11 cellular contexts compared by ENCODE assay signal in the genomic region with DNA sequence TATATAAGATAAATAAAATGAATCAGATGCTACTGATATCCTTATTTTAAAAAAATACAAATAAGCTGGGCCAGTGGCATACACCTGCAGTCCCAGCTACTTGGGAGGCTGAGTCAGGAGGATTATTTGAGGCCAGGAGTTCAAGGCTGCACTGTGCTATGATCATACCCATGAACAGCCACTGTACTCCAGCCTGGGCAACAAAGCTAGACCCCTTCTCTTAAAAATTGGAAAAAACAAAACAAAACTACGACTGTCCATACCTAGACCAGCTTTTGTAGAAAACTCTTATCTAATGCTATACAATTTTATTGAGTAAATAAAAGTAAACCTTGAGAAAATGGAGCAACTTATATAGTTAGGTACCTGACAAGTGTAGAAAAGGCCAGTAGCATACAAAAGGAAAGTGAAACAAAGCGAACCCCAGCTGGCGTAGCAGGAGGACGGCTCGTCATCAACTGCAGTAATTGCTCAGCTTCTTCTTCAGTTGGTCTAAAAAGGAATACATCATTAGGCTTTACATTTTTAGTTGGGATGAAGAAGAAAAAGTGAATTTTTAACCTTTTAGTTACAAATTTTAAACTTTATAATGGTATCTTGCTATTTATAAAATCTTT. TPM values are rescaled to one million over a fixed set of nuclear protein-coding genes. Genes with fewer than 3 reads are reported as not detected.
A peak's percentile ranks its signal among the peaks of the same experiment; 100 is the strongest.
DNase-seq lines count a peak whose midpoint lies in the region; ATAC-seq and TF ChIP-seq lines count a peak whose summit lies in the region.
"Had no signal": no experiment of that assay in that cellular context is flagged by ENCODE, and none has a peak within 500 bp of the region (broad histone marks: within the 10 kb centered on the region; RNA-seq: fewer than 3 reads in every experiment).

No MANE protein-coding gene starts in this region.

- TF ChIP-seq CTCF in spleen (IDR thresholded peaks at IDR 0.05 in 8 of 11, conservative IDR thresholded peaks at IDR 0.05 in 3 of 11), result no peak

- intact Hi-C loops in spleen (cut with DNase I; ENCODE audit: low total_unique reads), result no loop called here

- H3K27ac ChIP-seq in spleen, result peak overlapping the region in 7 of 8 donors; percentile 2 to 71 (median 61)
- no peak overlapping the region for H3K27ac ChIP-seq in SJCRH30
- H3K27ac ChIP-seq: colonic mucosa, neutrophil, VCaP had no signal

- peak in 4 of 5 experiments; percentile 8 to 87 (median 23) for DNase-seq in T-helper 2 cell
- no peak for DNase-seq in spleen
- DNase-seq in NCI-H1930 (lab: John Stamatoyannopoulos, UW), result no peak
- DNase-seq in SJCRH30, result no peak
- no peak for DNase-seq in LoVo (ENCODE audit: low spot score)
- no peak for DNase-seq in Ammon's horn (ENCODE audit: low spot score)
- DNase-seq: colonic mucosa had no signal

- no peaks in the 10 kb centered on the region for H3K27me3 ChIP-seq in spleen (replicated peaks in 1 of 7)
- H3K27me3 ChIP-seq in SJCRH30, result no peaks in the 10 kb centered on the region
- H3K27me3 ChIP-seq: colonic mucosa, neutrophil had no signal

- H3K9me3 ChIP-seq in spleen, result no peaks in the 10 kb centered on the region
- no peaks in the 10 kb centered on the region for H3K9me3 ChIP-seq in SJCRH30 (replicated peaks)
- H3K9me3 ChIP-seq: colonic mucosa, neutrophil had no signal

- H3K4me3 ChIP-seq in spleen (peak overlapping the region in 2 of 8 donors; percentile 11 to 50), SJCRH30 (no peak overlapping the region)
- H3K4me3 ChIP-seq: colonic mucosa had no signal

- H3K4me1 ChIP-seq in spleen (peaks cover 0 to 11% (median 0%) of the 10 kb centered on the region in 6 donors), SJCRH30 (no peaks in the 10 kb centered on the region)
- H3K4me1 ChIP-seq: colonic mucosa had no signal

- TF ChIP-seq POLR2A in spleen (IDR thresholded peaks at IDR 0.05), result no peak

- 67 to 80% (median 74%) methylated on average over 5 of the region's 5 CpGs for WGBS in spleen, 5 donors

- ATAC-seq in GM18868 (IDR thresholded peaks at IDR 0.05; ENCODE audit: unreplicated experiment) (peak; percentile 62), HG02678 (IDR thresholded peaks at IDR 0.05; ENCODE audit: unreplicated experiment) (peak; percentile 88)

- H3K36me3 ChIP-seq in spleen (peaks cover 0 to 97% (median 51%) of the 10 kb centered on the region in 6 donors), SJCRH30 (peaks cover 44% of the 10 kb centered on the region)
- H3K36me3 ChIP-seq: colonic mucosa had no signal

RNA-seq across cellular contexts. Expression of a gene that starts 23.6 kb away (rescaled TPM):
- total RNA-seq in spleen, result 10 to 100 TPM; 13.8 to 20.0 (median 16.2) TPM
- 1 to 10 TPM; 2.1 to 3.7 (median 2.6) TPM for polyA plus RNA-seq in spleen
- 28.0 and 32.8 TPM in 2 replicates for total RNA-seq in SJCRH30 (2014; rRNA removed; shearing (Covaris generic))

RNA-seq across cellular contexts. Expression of a gene that starts 40.9 kb away (rescaled TPM):
- total RNA-seq in spleen, result 1 to 10 TPM in 6 of 7 donors, under 1 TPM in 1; 0.79 to 3.7 (median 1.7) TPM
- under 1 TPM; 0.41 to 0.86 (median 0.45) TPM for polyA plus RNA-seq in spleen
- total RNA-seq in SJCRH30 (2014; rRNA removed; shearing (Covaris generic)), result 34.1 and 38.4 TPM in 2 replicates

Comparison
In these comparisons a context has a peak if more than half of its experiments do, and no peak if none do; other contexts are left out.
1. DNase-seq: peak in T-helper 2 cell (4 of 5); none in spleen (single experiment), NCI-H1930 (0 of 2), SJCRH30 (0 of 2), LoVo (single experiment) and Ammon's horn (single experiment).